Comparison of ENCODE assay signal across 17 cellular contexts in genomic region chr15:95458736-95459135, GRCh38.
DNase-seq lines count a peak whose midpoint lies in the region; ATAC-seq, FAIRE-seq and TF ChIP-seq lines count a peak whose summit lies in the region.
"Had no signal": no experiment of that assay in that cellular context is flagged by ENCODE, and none has a peak within 500 bp of the region (broad histone marks: within the 10 kb centered on the region; RNA-seq: fewer than 3 reads in every experiment).

No MANE protein-coding gene starts in this region.

- ATAC-seq in PC-3 (no peak), HG02973 (IDR thresholded peaks at IDR 0.05; ENCODE audit: unreplicated experiment) (no peak), HG03460 (IDR thresholded peaks at IDR 0.05; ENCODE audit: unreplicated experiment) (no peak)
- ATAC-seq: A549 had no signal

- H2BK15ac ChIP-seq in mesenchymal stem cell (ENCODE audit: low read depth, poor library complexity, severe bottlenecking) = no peak overlapping the region

- no peak overlapping the region for H3K9ac ChIP-seq in PC-3 (ENCODE audit: low read length)
- H3K9ac ChIP-seq in endothelial cell of umbilical vein (replicated peaks; ENCODE audit: extremely low read depth, insufficient read depth, low read length) = peak overlapping the region; percentile 59
- H3K9ac ChIP-seq in mesenchymal stem cell (ENCODE audit: low read length) = peak overlapping the region; percentile 34
- H3K9ac ChIP-seq in skeletal muscle tissue (ENCODE audit: low read depth in 1 of 3, low read length in 3 of 3) = no peak overlapping the region

- H2AFZ ChIP-seq in PC-3 (ENCODE audit: low read length) (peak overlapping the region; percentile 41; the same call in 1 of the 2 replicates), endothelial cell of umbilical vein (ENCODE audit: low read depth, low read length) (peak overlapping the region; percentile 48), mesenchymal stem cell (ENCODE audit: low read depth, low read length) (no peak overlapping the region)
- H2AFZ ChIP-seq: PC-9 had no signal

- BruUV-seq in PC-3 (replicated peaks; lab: Mats Ljungman, UMichigan) (no TSS peak), endothelial cell of umbilical vein (replicated peaks; lab: Mats Ljungman, UMichigan) (no TSS peak)

- no peak for DNase-seq in PC-3
- DNase-seq in endothelial cell of umbilical vein (ENCODE audit: low read depth, low spot score) = peak; percentile 52
- DNase-seq in mesenchymal stem cell = no peak
- no peak for DNase-seq in NCI-H446 treated with DMSO at 0.1 percent for 48 hours (lab: John Stamatoyannopoulos, UW)
- DNase-seq in DMS114 treated with DMSO at 0.1 percent for 48 hours (lab: John Stamatoyannopoulos, UW; ENCODE audit: unreplicated experiment) = no peak
- DNase-seq: COR-L47, DMS53, Karpas-422, NCI-H1417 treated with DMSO at 0.1 percent for 48 hours, NCI-H2081, NCI-H226, PC-9 had no signal

- H4K20me1 ChIP-seq in PC-3 (ENCODE audit: low read length) (no peaks in the 10 kb centered on the region), endothelial cell of umbilical vein (replicated peaks; ENCODE audit: control insufficient read depth, extremely low read depth, insufficient read depth, low read length) (no peaks in the 10 kb centered on the region)

- TF ChIP-seq CTCF in PC-3 (conservative IDR thresholded peaks at IDR 0.05; ENCODE audit: low read depth, low read length) = no peak
- no peak for TF ChIP-seq CTCF in endothelial cell of umbilical vein (IDR thresholded peaks at IDR 0.05; ENCODE audit: extremely low read depth in 1 of 2, insufficient read depth in 1 of 2, low read depth in 1 of 2, low read length in 2 of 2)

- POLR2A ChIA-PET in PC-3 (lab: Charles Lee; ENCODE audit: unreplicated experiment) = no interaction called here
- POLR2A ChIA-PET in endothelial cell of umbilical vein (lab: Charles Lee) = interaction anchor here (0.6 kb wide), 1 partner anchor 736 kb away, joined by 4 read pairs; no protein-coding TSS in a partner anchor

- 81% methylated on average over 1 of the region's 2 CpGs for WGBS in mesenchymal stem cell

- H3K9me3 ChIP-seq in PC-3 (ENCODE audit: low read length) = no peaks in the 10 kb centered on the region
- H3K9me3 ChIP-seq in endothelial cell of umbilical vein (replicated peaks; ENCODE audit: control insufficient read depth, insufficient read depth, low read length) = no peaks in the 10 kb centered on the region
- no peaks in the 10 kb centered on the region for H3K9me3 ChIP-seq in mesenchymal stem cell (ENCODE audit: control insufficient read depth, low read length)
- H3K9me3 ChIP-seq in skeletal muscle tissue (ENCODE audit: control insufficient read depth in 3 of 3, low read length in 3 of 3) = no peaks in the 10 kb centered on the region
- H3K9me3 ChIP-seq: A549 had no signal

- H3K4me2 ChIP-seq in PC-3 (ENCODE audit: low read length) (peak overlapping the region; percentile 40), endothelial cell of umbilical vein (ENCODE audit: insufficient read depth, low read length) (peak overlapping the region; percentile 85), mesenchymal stem cell (ENCODE audit: low read length, poor library complexity, severe bottlenecking) (no peak overlapping the region)
- H3K4me2 ChIP-seq: A549, PC-9 had no signal

- no peak overlapping the region for H4K91ac ChIP-seq in mesenchymal stem cell (ENCODE audit: low read length)

- no peak overlapping the region for H2BK5ac ChIP-seq in mesenchymal stem cell (ENCODE audit: low read depth, low read length, poor library complexity, severe bottlenecking)

- H3K79me1 ChIP-seq in mesenchymal stem cell (replicated peaks; ENCODE audit: low read length, poor library complexity, severe bottlenecking) = no peaks in the 10 kb centered on the region

- H3K14ac ChIP-seq in mesenchymal stem cell (ENCODE audit: low read length in 2 of 2) = no peak overlapping the region

- H3K23ac ChIP-seq in mesenchymal stem cell (ENCODE audit: low read length in 2 of 2) = no peak overlapping the region

- no peaks in the 10 kb centered on the region for H3K9me1 ChIP-seq in endothelial cell of umbilical vein (replicated peaks; ENCODE audit: control insufficient read depth, extremely low read depth, insufficient read depth, low read length)

- CTCF ChIA-PET in PC-3 (lab: Charles Lee) (no interaction called here), endothelial cell of umbilical vein (lab: Charles Lee) (interaction anchor here (1.2 to 1.8 kb wide), 5 partner anchors 9 to 868 kb away, joined by 3 to 7 read pairs (median 5); no protein-coding TSS in a partner anchor)

- no peak overlapping the region for H2AK5ac ChIP-seq in mesenchymal stem cell (ENCODE audit: low read length, severe bottlenecking)

- no peak for FAIRE-seq in endothelial cell of umbilical vein (lab: Jason Lieb, UNC)
- FAIRE-seq: A549, GM18507 had no signal

- no peak overlapping the region for H2BK12ac ChIP-seq in mesenchymal stem cell (ENCODE audit: low read length in 2 of 2)

- H3K36me3 ChIP-seq in PC-3 (ENCODE audit: low read depth, low read length) = no peaks in the 10 kb centered on the region
- H3K36me3 ChIP-seq in endothelial cell of umbilical vein (ENCODE audit: control insufficient read depth in 2 of 2, extremely low read depth in 1 of 2, insufficient read depth in 2 of 2, low read length in 2 of 2) = no peaks in the 10 kb centered on the region
- H3K36me3 ChIP-seq in mesenchymal stem cell (ENCODE audit: control insufficient read depth in 1 of 2, insufficient read depth in 2 of 2, low read depth in 1 of 2, low read length in 2 of 2) = no peaks in the 10 kb centered on the region
- no peaks in the 10 kb centered on the region for H3K36me3 ChIP-seq in skeletal muscle tissue (ENCODE audit: control insufficient read depth in 3 of 3, insufficient read depth in 3 of 3, low read length in 3 of 3)

- H3K4ac ChIP-seq in mesenchymal stem cell (ENCODE audit: low read depth in 1 of 2, low read length in 2 of 2) = no peak overlapping the region

- intact Hi-C loops in PC-3 (cut with micrococcal nuclease) (no loop called here), endothelial cell of umbilical vein (cut with micrococcal nuclease) (loop anchor here (1.0 to 10.0 kb wide), 12 partner anchors 93 to 889 kb away; no protein-coding TSS in a partner anchor)

- dilution Hi-C loops in endothelial cell of umbilical vein (cut with MboI; ENCODE audit: extremely low pct_ligation_motif_present, low sequenced_read_pairs) = no loop called here

- H3K79me2 ChIP-seq in PC-3 (ENCODE audit: low read length) (no peaks in the 10 kb centered on the region), endothelial cell of umbilical vein (ENCODE audit: control insufficient read depth, insufficient read depth, low read length) (no peaks in the 10 kb centered on the region)

- no peak overlapping the region for H4K8ac ChIP-seq in mesenchymal stem cell (ENCODE audit: low read length)

- no peak for TF ChIP-seq POLR2A in endothelial cell of umbilical vein (IDR thresholded peaks at IDR 0.05; ENCODE audit: low read depth, low read length)

- H3K4me3 ChIP-seq in PC-3 (ENCODE audit: low read length) (no peak overlapping the region), endothelial cell of umbilical vein (replicated peaks in 1 of 3; ENCODE audit: insufficient read depth in 1 of 3, low read depth in 1 of 3, low read length in 3 of 3) (no peak overlapping the region), mesenchymal stem cell (ENCODE audit: insufficient read depth in 1 of 2, low read depth in 1 of 2, low read length in 2 of 2) (peak overlapping the region in 1 of 2 experiments; percentile 17), skeletal muscle tissue (ENCODE audit: low read length in 3 of 3) (no peak overlapping the region)
- H3K4me3 ChIP-seq: A549, PC-9 had no signal

- H3K9me2 ChIP-seq in PC-3 (replicated peaks; ENCODE audit: low read length) = no peaks in the 10 kb centered on the region

- H3K4me1 ChIP-seq in PC-3 (ENCODE audit: insufficient read depth, low read length) (peaks cover 14% of the 10 kb centered on the region), endothelial cell of umbilical vein (ENCODE audit: control insufficient read depth, extremely low read depth, insufficient read depth, low read length) (peaks cover 36% of the 10 kb centered on the region), mesenchymal stem cell (ENCODE audit: control insufficient read depth, insufficient read depth, low read depth, low read length) (no peaks in the 10 kb centered on the region), skeletal muscle tissue (ENCODE audit: control insufficient read depth in 3 of 3, insufficient read depth in 3 of 3, low read length in 3 of 3) (peaks cover 0 to 3% (median 0%) of the 10 kb centered on the region in 3 donors)
- H3K4me1 ChIP-seq: A549 had no signal

- no peak overlapping the region for H2BK120ac ChIP-seq in mesenchymal stem cell (ENCODE audit: low read depth, low read length)

- no peak overlapping the region for H3K18ac ChIP-seq in mesenchymal stem cell (ENCODE audit: low read depth in 1 of 2, low read length in 2 of 2)

- peak overlapping the region; percentile 21; the same call in 1 of the 2 replicates for H3K27ac ChIP-seq in PC-3 (ENCODE audit: low read length)
- peak overlapping the region; percentile 85 for H3K27ac ChIP-seq in endothelial cell of umbilical vein (ENCODE audit: insufficient read depth, low read depth, low read length)
- H3K27ac ChIP-seq in mesenchymal stem cell (ENCODE audit: low read length, poor library complexity, severe bottlenecking) = no peak overlapping the region
- peak overlapping the region; percentile 66 for H3K27ac ChIP-seq in skeletal muscle tissue (ENCODE audit: low read depth, low read length)
- H3K27ac ChIP-seq: A549, PC-9 had no signal

- H3K27me3 ChIP-seq in PC-3 (ENCODE audit: low read length) (no peaks in the 10 kb centered on the region), endothelial cell of umbilical vein (ENCODE audit: control insufficient read depth in 2 of 2, insufficient read depth in 2 of 2, low read length in 2 of 2) (no peaks in the 10 kb centered on the region), mesenchymal stem cell (ENCODE audit: control insufficient read depth in 1 of 2, insufficient read depth in 1 of 2, low read length in 2 of 2) (no peaks in the 10 kb centered on the region), skeletal muscle tissue (ENCODE audit: control insufficient read depth in 3 of 3, insufficient read depth in 3 of 3, low read length in 3 of 3) (no peaks in the 10 kb centered on the region)

- no peaks in the 10 kb centered on the region for H3F3A ChIP-seq in PC-3 (ENCODE audit: low read length, unreplicated experiment)

TF ChIP-seq in endothelial cell of umbilical vein, 7 proteins besides CTCF, POLR2A, EP300 and RAD21 (continues in another document):
- TF ChIP-seq, protein P1, sequence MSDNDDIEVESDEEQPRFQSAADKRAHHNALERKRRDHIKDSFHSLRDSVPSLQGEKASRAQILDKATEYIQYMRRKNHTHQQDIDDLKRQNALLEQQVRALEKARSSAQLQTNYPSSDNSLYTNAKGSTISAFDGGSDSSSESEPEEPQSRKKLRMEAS (IDR thresholded peaks at IDR 0.05; ENCODE audit: insufficient read depth, insufficient read length) = no peak
- TF ChIP-seq GATA2 (IDR thresholded peaks at IDR 0.05; ENCODE audit: insufficient read depth, insufficient read length, low read depth, low read length) (no peak), FOS (IDR thresholded peaks at IDR 0.05; ENCODE audit: borderline replicate concordance, insufficient read depth, low read length) (no peak), JUN (IDR thresholded peaks at IDR 0.05; ENCODE audit: borderline replicate concordance, insufficient read depth, insufficient read length, low read depth) (no peak), POLR2AphosphoS5 (IDR thresholded peaks at IDR 0.05; ENCODE audit: insufficient read depth, low read depth, low read length) (no peak)

Comparison
In these comparisons a context has a peak if more than half of its experiments do, and no peak if none do; other contexts are left out.
1. H3K9ac ChIP-seq: peak in endothelial cell of umbilical vein (single experiment) and mesenchymal stem cell (single experiment); none in PC-3 (single experiment) and skeletal muscle tissue (0 of 3).